Comparison of ENCODE assay signal across 2 cellular contexts in the genomic region with DNA sequence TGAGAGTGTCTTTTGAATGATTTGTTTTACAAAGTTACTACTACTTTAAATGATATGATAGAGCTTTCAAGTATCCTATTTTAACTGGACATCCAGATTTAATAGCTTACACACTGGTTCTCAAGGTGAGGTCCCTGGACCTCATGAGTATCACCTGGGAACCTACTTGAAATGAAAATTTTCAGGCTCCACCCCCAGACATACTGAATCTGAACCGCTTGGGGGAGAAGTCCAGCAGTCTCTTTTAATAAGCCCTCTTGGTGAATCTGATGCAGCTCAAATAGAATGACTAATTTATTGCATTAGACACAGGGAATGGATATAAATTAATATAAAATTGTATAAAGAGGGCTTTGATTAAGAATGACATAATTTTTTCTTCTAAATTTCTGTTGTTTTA.
TF ChIP-seq lines count a peak whose summit lies in the region.

No MANE protein-coding gene starts in this region.

TF ChIP-seq in HEK293T, 16 proteins besides CTCF, POLR2A, EP300 and RAD21 (continued from another document):
- no peak for TF ChIP-seq FOXM1 (IDR thresholded peaks at IDR 0.05; ENCODE audit: borderline replicate concordance)
- TF ChIP-seq NFRKB (IDR thresholded peaks at IDR 0.05), result no peak

TF ChIP-seq in WTC11, 78 proteins besides CTCF, POLR2A, EP300 and RAD21 (continued from another document):
- TF ChIP-seq, protein P1, sequence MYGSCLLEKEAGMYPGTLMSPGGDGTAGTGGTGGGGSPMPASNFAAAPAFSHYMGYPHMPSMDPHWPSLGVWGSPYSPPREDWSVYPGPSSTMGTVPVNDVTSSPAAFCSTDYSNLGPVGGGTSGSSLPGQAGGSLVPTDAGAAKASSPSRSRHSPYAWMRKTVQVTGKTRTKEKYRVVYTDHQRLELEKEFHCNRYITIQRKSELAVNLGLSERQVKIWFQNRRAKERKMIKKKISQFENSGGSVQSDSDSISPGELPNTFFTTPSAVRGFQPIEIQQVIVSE (CRISPR knock-in tag; IDR thresholded peaks at IDR 0.05; ENCODE audit: borderline replicate concordance), result no peak
- no peak for TF ChIP-seq TCF7 (CRISPR knock-in tag; IDR thresholded peaks at IDR 0.05; ENCODE audit: low read depth)
- TF ChIP-seq ZNF317 (CRISPR knock-in tag; IDR thresholded peaks at IDR 0.05; ENCODE audit: borderline replicate concordance, low read depth), result no peak
- TF ChIP-seq OVOL2 (CRISPR knock-in tag; IDR thresholded peaks at IDR 0.05; ENCODE audit: borderline replicate concordance), result no peak
